12 cellular contexts compared by ENCODE assay signal in genomic region chr2:227326783-227327182, GRCh38. TPM values are rescaled to one million over a fixed set of nuclear protein-coding genes. Genes with fewer than 3 reads are reported as not detected.
A peak's percentile ranks its signal among the peaks of the same experiment; 100 is the strongest.
DNase-seq lines count a peak whose midpoint lies in the region; ATAC-seq and TF ChIP-seq lines count a peak whose summit lies in the region.
"Had no signal": no experiment of that assay in that cellular context is flagged by ENCODE, and none has a peak within 500 bp of the region (broad histone marks: within the 10 kb centered on the region; RNA-seq: fewer than 3 reads in every experiment).

No MANE protein-coding gene starts in this region.

- H3K9ac ChIP-seq in DND-41 (ENCODE audit: low read depth, low read length) (peak overlapping the region; percentile 97), Karpas-422 (ENCODE audit: low read length) (peak overlapping the region; percentile 90), mammary epithelial cell (ENCODE audit: insufficient read depth, low read length) (no peak overlapping the region)

- ATAC-seq in DND-41 (ENCODE audit: insufficient read depth, low read depth) (no peak), GM18502 (IDR thresholded peaks at IDR 0.05; ENCODE audit: poor library complexity, unreplicated experiment) (no peak), HG02884 (IDR thresholded peaks at IDR 0.05; ENCODE audit: unreplicated experiment) (no peak)
- no peak for ATAC-seq in natural killer cell treated with Interleukin-12 subunit alpha and Interleukin-12 subunit beta and Interleukin-15 and Interleukin-18, amount 100 ng/mL, for 72 hours
- ATAC-seq: heart right ventricle had no signal

- CTCF ChIA-PET in mammary epithelial cell (lab: Charles Lee; ENCODE audit: low non-redundant PET): no interaction called here

- H3K4me2 ChIP-seq in DND-41 (ENCODE audit: insufficient read depth, low read length) (peak overlapping the region; percentile 71), Karpas-422 (ENCODE audit: low read depth, low read length, poor library complexity, severe bottlenecking) (peak overlapping the region; percentile 85), mammary epithelial cell (ENCODE audit: insufficient read depth, low read depth, low read length) (peak overlapping the region; percentile 82)

- H3K4me3 Mint-ChIP-seq in natural killer cell treated with Interleukin-12 subunit alpha and Interleukin-12 subunit beta and Interleukin-15 and Interleukin-18, amount 100 ng/mL, for 72 hours: peak overlapping the region; percentile 88

- H3K4me1 Mint-ChIP-seq in natural killer cell treated with Interleukin-12 subunit alpha and Interleukin-12 subunit beta and Interleukin-15 and Interleukin-18, amount 100 ng/mL, for 72 hours (ENCODE audit: low read depth in 2 of 2): peaks cover 38 to 44% of the 10 kb centered on the region in 2 donors

- intact Hi-C loops in mammary epithelial cell (cut with micrococcal nuclease): loop anchor here (5.0 kb wide), 1 partner anchor 51 kb away; the partner anchor contains the start of gene TM4SF20

- in situ Hi-C loops in mammary epithelial cell (cut with MboI; ENCODE audit: low sequenced_read_pairs in 2 of 2): no loop called here

- H3K4me3 ChIP-seq in DND-41 (ENCODE audit: low read depth in 1 of 2, low read length in 2 of 2): peak overlapping the region in 1 of 2 experiments; percentile 93; a peak in 3 of 4 replicates
- H3K4me3 ChIP-seq in Karpas-422 (ENCODE audit: low read length): peak overlapping the region; percentile 90
- peak overlapping the region in 2 of 3 experiments; percentile 69 to 77 for H3K4me3 ChIP-seq in mammary epithelial cell (replicated peaks in 1 of 3; ENCODE audit: insufficient read depth in 1 of 3, low read depth in 2 of 3, low read length in 3 of 3)

- H4K20me1 ChIP-seq in DND-41 (ENCODE audit: insufficient read depth, low read length): peaks cover 9% of the 10 kb centered on the region; the same call in 1 of the 2 replicates
- no peaks in the 10 kb centered on the region for H4K20me1 ChIP-seq in Karpas-422 (ENCODE audit: insufficient read depth, low read depth, low read length)
- H4K20me1 ChIP-seq in mammary epithelial cell (ENCODE audit: insufficient read depth, low read length): no peaks in the 10 kb centered on the region

- peaks cover 5% of the 10 kb centered on the region for H3K9me3 Mint-ChIP-seq in natural killer cell treated with Interleukin-12 subunit alpha and Interleukin-12 subunit beta and Interleukin-15 and Interleukin-18, amount 100 ng/mL, for 72 hours

- H3K9me3 ChIP-seq in DND-41 (ENCODE audit: insufficient read depth, low read length, severe bottlenecking) (no peaks in the 10 kb centered on the region), Karpas-422 (ENCODE audit: low read length) (no peaks in the 10 kb centered on the region; the same call in 1 of the 2 replicates), mammary epithelial cell (replicated peaks; ENCODE audit: insufficient read depth, low read length) (no peaks in the 10 kb centered on the region)
- H3K9me3 ChIP-seq: adrenal gland had no signal

- no TSS peak for BruUV-seq in mammary epithelial cell (replicated peaks; lab: Mats Ljungman, UMichigan)

- H3K36me3 ChIP-seq in DND-41 (ENCODE audit: insufficient read depth, low read length): peaks cover 26% of the 10 kb centered on the region
- peaks cover 27% of the 10 kb centered on the region; the same call in 1 of the 2 replicates for H3K36me3 ChIP-seq in Karpas-422 (ENCODE audit: insufficient read depth, low read length)
- H3K36me3 ChIP-seq in mammary epithelial cell (ENCODE audit: insufficient read depth, low read length): no peaks in the 10 kb centered on the region

- H3K4me1 ChIP-seq in DND-41 (ENCODE audit: insufficient read depth, low read length) (peaks cover 35% of the 10 kb centered on the region), Karpas-422 (ENCODE audit: low read length) (peaks cover 31% of the 10 kb centered on the region), mammary epithelial cell (ENCODE audit: insufficient read depth, low read length) (peaks cover 12% of the 10 kb centered on the region)

- H3K79me2 ChIP-seq in DND-41 (ENCODE audit: insufficient read depth, low read length) (peaks cover 70% of the 10 kb centered on the region), Karpas-422 (ENCODE audit: low read length) (peaks cover 71% of the 10 kb centered on the region), mammary epithelial cell (ENCODE audit: insufficient read depth, low read length) (peaks cover 58% of the 10 kb centered on the region)

- no peaks in the 10 kb centered on the region for H3K27me3 ChIP-seq in DND-41 (ENCODE audit: insufficient read depth, low read length, poor library complexity)
- H3K27me3 ChIP-seq in Karpas-422 (ENCODE audit: low read length): no peaks in the 10 kb centered on the region
- H3K27me3 ChIP-seq in mammary epithelial cell (ENCODE audit: insufficient read depth, low read length): no peaks in the 10 kb centered on the region
- H3K27me3 ChIP-seq: adrenal gland, heart right ventricle had no signal

- DNase-seq in DND-41: no peak
- no peak for DNase-seq in Karpas-422
- no peak for DNase-seq in mammary epithelial cell
- no peak for DNase-seq in natural killer cell treated with Interleukin-12 subunit alpha and Interleukin-12 subunit beta and Interleukin-15 and Interleukin-18, amount 100 ng/mL, for 72 hours (ENCODE audit: low spot score)
- DNase-seq in NCI-H774 (lab: John Stamatoyannopoulos, UW): no peak
- no peak for DNase-seq in stimulated activated naive CD4-positive, alpha-beta T cell (lab: John Stamatoyannopoulos, UW)
- DNase-seq: adrenal gland, heart right ventricle, posterior cingulate gyrus had no signal

- H3K27ac ChIP-seq in DND-41 (ENCODE audit: low read length) (no peak overlapping the region), Karpas-422 (ENCODE audit: low read length) (no peak overlapping the region), mammary epithelial cell (ENCODE audit: insufficient read depth, low read depth, low read length) (peak overlapping the region; percentile 78)

- dilution Hi-C loops in mammary epithelial cell (cut with HindIII; ENCODE audit: low sequenced_read_pairs): no loop called here

- no peaks in the 10 kb centered on the region for H3K36me3 Mint-ChIP-seq in natural killer cell treated with Interleukin-12 subunit alpha and Interleukin-12 subunit beta and Interleukin-15 and Interleukin-18, amount 100 ng/mL, for 72 hours

- peak overlapping the region in 1 of 2 donors; percentile 89 for H3K27ac Mint-ChIP-seq in natural killer cell treated with Interleukin-12 subunit alpha and Interleukin-12 subunit beta and Interleukin-15 and Interleukin-18, amount 100 ng/mL, for 72 hours

- H3K9me2 ChIP-seq in Karpas-422 (replicated peaks; ENCODE audit: insufficient read depth, low read length): no peaks in the 10 kb centered on the region; the same call in 1 of the 2 replicates

- no peaks in the 10 kb centered on the region for H3K27me3 Mint-ChIP-seq in natural killer cell treated with Interleukin-12 subunit alpha and Interleukin-12 subunit beta and Interleukin-15 and Interleukin-18, amount 100 ng/mL, for 72 hours

- WGBS in mammary epithelial cell (ENCODE audit: low coverage, missing lambda C conversion rate): 97% methylated on average over 6 of the region's 6 CpGs

- TF ChIP-seq CTCF in DND-41 (IDR thresholded peaks at IDR 0.05; ENCODE audit: borderline replicate concordance, extremely low read depth, low read length, poor library complexity, severe bottlenecking) (no peak), mammary epithelial cell (conservative IDR thresholded peaks at IDR 0.05 in 1 of 2, IDR thresholded peaks at IDR 0.05 in 1 of 2; ENCODE audit: extremely low read depth in 1 of 2, insufficient read depth in 1 of 2, low read depth in 1 of 2, low read length in 2 of 2) (no peak)

- H2AFZ ChIP-seq in DND-41 (ENCODE audit: low read depth, low read length): no peak overlapping the region
- no peak overlapping the region for H2AFZ ChIP-seq in Karpas-422 (ENCODE audit: low read length)
- H2AFZ ChIP-seq in mammary epithelial cell (ENCODE audit: low read depth, low read length): no peak overlapping the region

RNA-seq across cellular contexts. Expression of gene MFF, which starts 1.7 kb away (rescaled TPM):
- 144 and 198 TPM in 2 replicates for total RNA-seq in Karpas-422 (2014; rRNA removed; shearing (Covaris generic); ENCODE audit: low replicate concordance)
- 10 to 100 TPM; 44.2 to 56.0 TPM for total RNA-seq in mammary epithelial cell
- polyA plus RNA-seq in mammary epithelial cell: 44.4 TPM
- polyA minus RNA-seq in mammary epithelial cell: 70.6 TPM
- total RNA-seq in natural killer cell treated with Interleukin-12 subunit alpha and Interleukin-12 subunit beta and Interleukin-15 and Interleukin-18, amount 100 ng/mL, for 72 hours: 10 to 100 TPM; 51.4 to 73.1 TPM

RNA-seq across cellular contexts. Expression of gene TM4SF20, which starts 52.3 kb away (rescaled TPM):
- total RNA-seq in Karpas-422 (2014; rRNA removed; shearing (Covaris generic); ENCODE audit: low replicate concordance): not detected in 2 replicates
- total RNA-seq in mammary epithelial cell: not detected
- polyA plus RNA-seq in mammary epithelial cell: not detected
- polyA minus RNA-seq in mammary epithelial cell: not detected
- not detected for total RNA-seq in natural killer cell treated with Interleukin-12 subunit alpha and Interleukin-12 subunit beta and Interleukin-15 and Interleukin-18, amount 100 ng/mL, for 72 hours
- total RNA-seq: heart right ventricle, SK-MEL-5 had no signal
- polyA plus RNA-seq: adrenal gland, heart right ventricle had no signal
